Comparison of ENCODE assay signal across 8 cellular contexts in genomic region chr1:180178511-180179161, GRCh38. TPM values are rescaled to one million over a fixed set of nuclear protein-coding genes. Genes with fewer than 3 reads are reported as not detected.
DNase-seq lines count a peak whose midpoint lies in the region; ATAC-seq, FAIRE-seq and TF ChIP-seq lines count a peak whose summit lies in the region.

No MANE protein-coding gene starts in this region.

- H3K36me3 ChIP-seq in HepG2 (replicated peaks in 1 of 2; ENCODE audit: control insufficient read depth in 1 of 2, insufficient read depth in 2 of 2, low read length in 2 of 2): no peaks in the 10 kb centered on the region

- H3K4me3 ChIP-seq in A549 (no peak overlapping the region), HepG2 (replicated peaks in 1 of 3; ENCODE audit: insufficient read depth in 1 of 3, low read depth in 2 of 3, low read length in 3 of 3) (no peak overlapping the region)

- FAIRE-seq in A549 (lab: Jason Lieb, UNC) (no peak), HepG2 (lab: Jason Lieb, UNC) (peak; percentile 87)

- no peak overlapping the region for H3K4me2 ChIP-seq in A549
- no peak overlapping the region for H3K4me2 ChIP-seq in HepG2 (ENCODE audit: low read depth, low read length)

- DNase-seq in A549 (ENCODE audit: low read depth in 1 of 2, low spot score in 1 of 2) (peak; percentile 53 to 82), NCI-H1105 treated with DMSO at 0.1 percent for 48 hours (lab: John Stamatoyannopoulos, UW) (peak; percentile 43), cerebellar cortex (ENCODE audit: low spot score) (peak; percentile 67), HepG2 (ENCODE audit: low spot score) (peak; percentile 25)
- peak; percentile 40 for DNase-seq in activated CD4-positive, CD25-positive, alpha-beta regulatory T cell treated with anti-CD3 and anti-CD28 coated beads, Interleukin-2, amount 50 U/mL, for 16 hours (ENCODE audit: low read depth, low spot score)
- peak; percentile 27 for DNase-seq in stimulated activated CD8-positive, alpha-beta memory T cell treated with anti-CD3 and anti-CD28 coated beads, Interleukin-12 subunit alpha, Interleukin-12 subunit beta, amount 100 ng/mL, for 4 hours (ENCODE audit: low read depth)

- POLR2A ChIA-PET in A549 (lab: Yijun Ruan, JAX): interaction anchor here (1.5 kb wide), 1 partner anchor 296 kb away, joined by 8 read pairs; the partner anchor contains the start of gene TOR1AIP1
- POLR2A ChIA-PET in HepG2 (lab: Yijun Ruan, JAX): interaction anchor here (0.9 kb wide), 1 partner anchor 21 kb away, joined by 4 read pairs; no protein-coding TSS in a partner anchor

- no peak overlapping the region for H2AFZ ChIP-seq in HepG2 (ENCODE audit: low read length)

- TF ChIP-seq CTCF in A549 (IDR thresholded peaks at IDR 0.05) (peak; percentile 94), GM12874 (IDR thresholded peaks at IDR 0.05; ENCODE audit: insufficient read depth, low read depth, low read length) (peak; percentile 96), HepG2 (CRISPR knock-in tag; IDR thresholded peaks at IDR 0.05) (peak; percentile 89)

- H3K27me3 ChIP-seq in HepG2 (ENCODE audit: control insufficient read depth in 1 of 2, insufficient read depth in 2 of 2, low read length in 2 of 2): no peaks in the 10 kb centered on the region

- no peaks in the 10 kb centered on the region for H4K20me1 ChIP-seq in HepG2 (ENCODE audit: insufficient read depth, low read length)

- TF ChIP-seq EP300 in A549 (IDR thresholded peaks at IDR 0.05) (no peak), HepG2 (IDR thresholded peaks at IDR 0.05; ENCODE audit: low read depth in 2 of 2, low read length in 2 of 2) (no peak), HepG2 (CRISPR knock-in tag; IDR thresholded peaks at IDR 0.05; ENCODE audit: borderline replicate concordance) (no peak)

- 58% methylated on average over 12 of the region's 12 CpGs for whole genome bisulfite sequencing in A549 (ENCODE audit: missing lambda C conversion rate)
- WGBS in HepG2 (ENCODE audit: low lambda C conversion rate): 63% methylated on average over 12 of the region's 12 CpGs

- in situ Hi-C loops in HepG2 (cut with HindIII; ENCODE audit: extremely low pct_ligation_motif_present, low pct_unique_long_range_greater_than_20kb): loop anchor here (10.0 kb wide), 1 partner anchor 464 kb away; no protein-coding TSS in a partner anchor

- intact Hi-C loops in HepG2 (cut with micrococcal nuclease; ENCODE audit: unreplicated experiment): loop anchor here (1.0 to 2.0 kb wide), 2 partner anchors 311 to 472 kb away; no protein-coding TSS in a partner anchor

- H3K9me3 ChIP-seq in A549 (no peaks in the 10 kb centered on the region), HepG2 (ENCODE audit: low read length) (no peaks in the 10 kb centered on the region)

- H3K4me1 ChIP-seq in A549: no peaks in the 10 kb centered on the region
- no peaks in the 10 kb centered on the region for H3K4me1 ChIP-seq in HepG2 (ENCODE audit: insufficient read depth, low read length)

- no TSS peak for BruUV-seq in HepG2 (replicated peaks; lab: Mats Ljungman, UMichigan)

- H3K27ac ChIP-seq in A549 (no peak overlapping the region), HepG2 (ENCODE audit: extremely low read length, insufficient read depth, low read length) (no peak overlapping the region)

- H3K79me2 ChIP-seq in HepG2 (ENCODE audit: insufficient read depth, low read length): no peaks in the 10 kb centered on the region

- peak; percentile 93 to 95 for TF ChIP-seq RAD21 in A549 (conservative IDR thresholded peaks at IDR 0.05 in 1 of 2, IDR thresholded peaks at IDR 0.05 in 1 of 2)
- peak; percentile 80 for TF ChIP-seq RAD21 in HepG2 (CRISPR knock-in tag; IDR thresholded peaks at IDR 0.05)

- CTCF ChIA-PET in A549 (lab: Yijun Ruan, JAX): interaction anchor here (0.5 to 9.0 kb wide), 61 partner anchors 11 to 551 kb away, joined by 3 to 132 read pairs (median 4); partner anchors contain the start of genes CEP350 and QSOX1
- CTCF ChIA-PET in HepG2 (lab: Yijun Ruan, JAX; ENCODE audit: low intra/inter-chr PET ratio, low total read pairs): interaction anchor here (1.1 to 2.0 kb wide), 2 partner anchors 311 to 472 kb away, joined by 4 to 7 read pairs; no protein-coding TSS in a partner anchor

- ATAC-seq in A549 (peak; percentile 27 to 76; a peak in 4 of 6 replicates), HepG2 (peak; percentile 63), GM21367 (IDR thresholded peaks at IDR 0.05; ENCODE audit: unreplicated experiment) (no peak)

- H3K9ac ChIP-seq in HepG2 (ENCODE audit: insufficient read depth, low read depth, low read length): no peak overlapping the region

- TF ChIP-seq POLR2A in A549 (IDR thresholded peaks at IDR 0.05; ENCODE audit: low read length): no peak
- TF ChIP-seq POLR2A in HepG2 (IDR thresholded peaks at IDR 0.05; ENCODE audit: insufficient read depth in 1 of 2, low read depth in 2 of 2, low read length in 2 of 2): no peak

TF ChIP-seq in A549, 52 proteins besides CTCF, POLR2A, EP300 and RAD21:
- TF ChIP-seq SMC3 (IDR thresholded peaks at IDR 0.05): peak; percentile 82
- no peak for TF ChIP-seq ZC3H11A (IDR thresholded peaks at IDR 0.05)

TF ChIP-seq in HepG2, 621 proteins besides CTCF, POLR2A, EP300 and RAD21 (continues in another document):
- no peak for TF ChIP-seq ETV5 (CRISPR knock-in tag; IDR thresholded peaks at IDR 0.05; ENCODE audit: borderline replicate concordance)

RNA-seq across cellular contexts. Expression of gene QSOX1, which starts 24.0 kb away (rescaled TPM):
- polyA plus RNA-seq in A549 (2011; rRNA removed) (60.2 and 67.3 TPM in 2 replicates), A549 (2017; fragmentation: RNase III; extraction: RNeasy Plus Mini Kit Qiagen cat#74134 plus additional on column Dnase treatment) (41.5 to 43.8 TPM (median 41.6 TPM) in 3 replicates), HepG2 (2011; rRNA removed) (40.2 and 70.2 TPM in 2 replicates)
- polyA plus RNA-seq in A549 (2012; cell fraction: cytosol; rRNA removed): 49.0 and 56.2 TPM in 2 replicates
- polyA plus RNA-seq in A549 (2012; cell fraction: nucleus; rRNA removed): 141 and 234 TPM in 2 replicates
- 25.3 and 37.9 TPM in 2 replicates for polyA minus RNA-seq in A549 (2011; rRNA and poly(A)+ RNA removed)
- total RNA-seq in HepG2 (2016; rRNA removed; fragmentation: Illumina TruSeq; extraction: Trizol): 2.6 and 6.8 TPM in 2 replicates
- 0.18 and 0.20 TPM in 2 replicates for total RNA-seq in HepG2 (2016; cell fraction: cytosol; rRNA removed; fragmentation: Illumina TruSeq; extraction: Trizol; ENCODE audit: low read depth)
- 2.0 and 6.7 TPM in 2 replicates for total RNA-seq in HepG2 (2016; cell fraction: insoluble cytoplasmic fraction; rRNA removed; fragmentation: Illumina TruSeq; extraction: Trizol)
- 1.3 and 1.4 TPM in 2 replicates for total RNA-seq in HepG2 (2016; cell fraction: membrane; rRNA removed; fragmentation: Illumina TruSeq; extraction: Trizol)
- total RNA-seq in HepG2 (2016; cell fraction: nucleus; rRNA removed; fragmentation: Illumina TruSeq; extraction: Trizol): 7.0 and 10.0 TPM in 2 replicates
- 44.6 and 54.0 TPM in 2 replicates for polyA plus RNA-seq in HepG2 (2011; cell fraction: cytosol; rRNA removed)
- 71.3 and 95.1 TPM in 2 replicates for polyA plus RNA-seq in HepG2 (2011; cell fraction: nucleus; rRNA removed)
- 58.7 and 90.3 TPM in 2 replicates for polyA plus RNA-seq in HepG2 (2012)
- polyA plus RNA-seq in HepG2 (2016; cell fraction: cytosol; fragmentation: Illumina TruSeq; extraction: Trizol; ENCODE audit: low read depth): 0.42 and 0.75 TPM in 2 replicates
- polyA plus RNA-seq in HepG2 (2016; cell fraction: insoluble cytoplasmic fraction; fragmentation: Illumina TruSeq; extraction: Trizol; ENCODE audit: low read depth): 2.1 and 3.2 TPM in 2 replicates
- polyA plus RNA-seq in HepG2 (2016; cell fraction: membrane; fragmentation: Illumina TruSeq; extraction: Trizol; ENCODE audit: low read depth): 0.87 and 1.2 TPM in 2 replicates
- 16.2 and 17.3 TPM in 2 replicates for polyA plus RNA-seq in HepG2 (2016; cell fraction: nucleus; fragmentation: Illumina TruSeq; extraction: Trizol; ENCODE audit: insufficient read depth, low read depth)
- polyA minus RNA-seq in HepG2 (2011; rRNA and poly(A)+ RNA removed; ENCODE audit: low replicate concordance): 13.5 and 31.5 TPM in 2 replicates
- polyA minus RNA-seq in HepG2 (2011; cell fraction: cytosol; rRNA and poly(A)+ RNA removed): 14.6 and 31.0 TPM in 2 replicates
- 11.6 and 13.1 TPM in 2 replicates for polyA minus RNA-seq in HepG2 (2011; cell fraction: nucleus; rRNA and poly(A)+ RNA removed)

RNA-seq across cellular contexts. Expression of gene LHX4, which starts 51.4 kb away (rescaled TPM):
- polyA plus RNA-seq in A549 (2011; rRNA removed): 0.80 and 0.95 TPM in 2 replicates
- polyA plus RNA-seq in A549 (2012; cell fraction: cytosol; rRNA removed): 0.44 and 0.56 TPM in 2 replicates
- 1.6 and 2.4 TPM in 2 replicates for polyA plus RNA-seq in A549 (2012; cell fraction: nucleus; rRNA removed)
- 0.62 to 0.79 TPM (median 0.62 TPM) in 3 replicates for polyA plus RNA-seq in A549 (2017; fragmentation: RNase III; extraction: RNeasy Plus Mini Kit Qiagen cat#74134 plus additional on column Dnase treatment)
- polyA minus RNA-seq in A549 (2011; rRNA and poly(A)+ RNA removed): 1.3 and 1.4 TPM in 2 replicates
- total RNA-seq in HepG2 (2016; rRNA removed; fragmentation: Illumina TruSeq; extraction: Trizol): 0.03 and 0.07 TPM in 2 replicates
- not detected in 2 replicates for total RNA-seq in HepG2 (2016; cell fraction: cytosol; rRNA removed; fragmentation: Illumina TruSeq; extraction: Trizol; ENCODE audit: low read depth)
- total RNA-seq in HepG2 (2016; cell fraction: insoluble cytoplasmic fraction; rRNA removed; fragmentation: Illumina TruSeq; extraction: Trizol): 0.03 and 0.13 TPM in 2 replicates
- 0.03 TPM in 1 of 2 replicates, not detected in the other for total RNA-seq in HepG2 (2016; cell fraction: membrane; rRNA removed; fragmentation: Illumina TruSeq; extraction: Trizol)
- not detected in 2 replicates for total RNA-seq in HepG2 (2016; cell fraction: nucleus; rRNA removed; fragmentation: Illumina TruSeq; extraction: Trizol)
- polyA plus RNA-seq in HepG2 (2011; rRNA removed): 0.03 and 0.05 TPM in 2 replicates
- 0.03 and 0.05 TPM in 2 replicates for polyA plus RNA-seq in HepG2 (2011; cell fraction: cytosol; rRNA removed)
- polyA plus RNA-seq in HepG2 (2011; cell fraction: nucleus; rRNA removed): 0.02 and 0.03 TPM in 2 replicates
- 0.47 and 0.60 TPM in 2 replicates for polyA plus RNA-seq in HepG2 (2012)
- not detected in 2 replicates for polyA plus RNA-seq in HepG2 (2016; cell fraction: cytosol; fragmentation: Illumina TruSeq; extraction: Trizol; ENCODE audit: low read depth)
- polyA plus RNA-seq in HepG2 (2016; cell fraction: insoluble cytoplasmic fraction; fragmentation: Illumina TruSeq; extraction: Trizol; ENCODE audit: low read depth): 0.17 TPM in 1 of 2 replicates, not detected in the other
- polyA plus RNA-seq in HepG2 (2016; cell fraction: membrane; fragmentation: Illumina TruSeq; extraction: Trizol; ENCODE audit: low read depth): 0.03 and 0.22 TPM in 2 replicates
- polyA plus RNA-seq in HepG2 (2016; cell fraction: nucleus; fragmentation: Illumina TruSeq; extraction: Trizol; ENCODE audit: insufficient read depth, low read depth): 0.07 and 0.09 TPM in 2 replicates
- polyA minus RNA-seq in HepG2 (2011; rRNA and poly(A)+ RNA removed; ENCODE audit: low replicate concordance): 0.96 and 2.5 TPM in 2 replicates
- not detected in 2 replicates for polyA minus RNA-seq in HepG2 (2011; cell fraction: cytosol; rRNA and poly(A)+ RNA removed)
- polyA minus RNA-seq in HepG2 (2011; cell fraction: nucleus; rRNA and poly(A)+ RNA removed): 0.12 TPM in 1 of 2 replicates, not detected in the other

Comparison
In these comparisons a context has a peak if more than half of its experiments do, and no peak if none do; other contexts are left out.
1. Of the 38 proteins assayed by ChIP-seq in both HepG2 and A549: peak only in HepG2: none; only in A549: none; in both: CTCF, RAD21 and SMC3; in neither: 35.